Comparison of ENCODE assay signal across 1 cellular context in genomic region chr12:108517288-108518100, GRCh38.
TF ChIP-seq lines count a peak whose summit lies in the region.

No MANE protein-coding gene starts in this region.

TF ChIP-seq in K562, 482 proteins besides CTCF, POLR2A, EP300 and RAD21:
- TF ChIP-seq ZFP36 (IDR thresholded peaks at IDR 0.05; ENCODE audit: low read depth, low read length, partially characterized antibody) (peak; percentile 90), SMC3 (conservative IDR thresholded peaks at IDR 0.05; ENCODE audit: insufficient read depth, low read depth, low read length) (no peak), POLR2G (IDR thresholded peaks at IDR 0.05; ENCODE audit: low read depth, low read length) (peak; percentile 35; the same call in 1 of the 2 replicates)
